ENCODE assay signal across 8 cellular contexts in genomic region chr6:131807644-131808459, GRCh38.
A peak's percentile ranks its signal among the peaks of the same experiment; 100 is the strongest.
DNase-seq lines count a peak whose midpoint lies in the region; ATAC-seq lines count a peak whose summit lies in the region.

Gene ENPP1 (plus strand): TSS chr6:131808020. CDS start chr6:131808036, 16 bp downstream.

- no peaks in the 10 kb centered on the region for H3K9me3 Mint-ChIP-seq in effector memory CD8-positive, alpha-beta T cell

- H3K36me3 Mint-ChIP-seq in effector memory CD8-positive, alpha-beta T cell (ENCODE audit: insufficient read depth) = no peaks in the 10 kb centered on the region

- ATAC-seq in GM18517 (IDR thresholded peaks at IDR 0.05; ENCODE audit: unreplicated experiment) (peak; percentile 52), HG02981 (IDR thresholded peaks at IDR 0.05; ENCODE audit: unreplicated experiment) (peak; percentile 53)
- peak; percentile 77 for ATAC-seq in effector memory CD8-positive, alpha-beta T cell (replicated peaks)

- H3K27ac Mint-ChIP-seq in effector memory CD8-positive, alpha-beta T cell = peak within 1 kb of the TSS; percentile 22 to 75

- peak; percentile 61 for DNase-seq in NCI-H82 (lab: John Stamatoyannopoulos, UW)
- peak; percentile 7 to 8 for DNase-seq in activated CD8-positive, alpha-beta memory T cell treated with anti-CD3 and anti-CD28 coated beads for 4 hours (ENCODE audit: low read depth in 2 of 2)
- peak; percentile 26 to 40 (median 39) for DNase-seq in effector memory CD8-positive, alpha-beta T cell
- DNase-seq in medulla oblongata (ENCODE audit: extremely low spot score) = peak; percentile 88
- DNase-seq in stimulated activated CD8-positive, alpha-beta memory T cell treated with anti-CD3 and anti-CD28 coated beads, Interleukin-12 subunit alpha, Interleukin-12 subunit beta, amount 100 ng/mL, for 1 hour (ENCODE audit: low read depth) = peak; percentile 25
- no peak for DNase-seq in NAMALWA (ENCODE audit: low spot score)

- no peaks in the 10 kb centered on the region for H3K27me3 Mint-ChIP-seq in effector memory CD8-positive, alpha-beta T cell

- H3K4me3 Mint-ChIP-seq in effector memory CD8-positive, alpha-beta T cell = peak within 1 kb of the TSS; percentile 89 to 91

- H3K4me1 Mint-ChIP-seq in effector memory CD8-positive, alpha-beta T cell (ENCODE audit: low read depth in 2 of 2) = peaks cover 17 to 22% of the 10 kb centered on the region in 2 donors
